ENCODE assay signal across 1 cellular context in genomic region chr3:36942632-36943248, GRCh38.
TF ChIP-seq lines count a peak whose summit lies in the region.

No MANE protein-coding gene starts in this region.

TF ChIP-seq in GM23338, 12 proteins besides CTCF, POLR2A, EP300 and RAD21 (continued from another document):
- TF ChIP-seq ETS1 (IDR thresholded peaks at IDR 0.05) (no peak), POLR2AphosphoS5 (IDR thresholded peaks at IDR 0.05; ENCODE audit: low read depth) (no peak), REST (IDR thresholded peaks at IDR 0.05; ENCODE audit: unreplicated experiment) (no peak), NANOG (IDR thresholded peaks at IDR 0.05; ENCODE audit: borderline replicate concordance) (no peak), EZH2 (IDR thresholded peaks at IDR 0.05; ENCODE audit: low read depth, unreplicated experiment) (no peak), ZNF114 (CRISPR knock-in tag; IDR thresholded peaks at IDR 0.05) (no peak), STAT1 (IDR thresholded peaks at IDR 0.05; ENCODE audit: unreplicated experiment) (no peak), ZNF462 (CRISPR knock-in tag; IDR thresholded peaks at IDR 0.05) (no peak)
